18 cellular contexts compared by ENCODE assay signal in the genomic region with DNA sequence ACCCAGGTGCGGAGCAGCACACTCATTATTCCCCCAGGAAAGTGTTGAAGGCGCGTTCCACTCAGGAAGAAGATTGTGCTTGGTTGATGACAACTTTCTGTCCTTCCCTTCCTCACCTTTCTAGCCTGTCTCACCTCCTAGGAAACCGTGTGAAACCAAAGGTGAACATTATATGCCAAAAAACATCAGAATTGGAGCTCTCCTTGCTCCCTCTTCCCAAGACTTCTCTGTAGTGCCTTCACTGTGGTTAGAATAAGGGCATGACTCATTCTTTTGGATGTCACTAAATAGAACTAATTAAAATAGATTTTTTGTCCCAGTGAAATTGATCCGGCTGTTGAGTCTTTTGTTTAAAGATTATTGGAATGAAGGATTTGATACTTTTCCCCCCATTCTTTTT.
DNase-seq lines count a peak whose midpoint lies in the region; ATAC-seq and TF ChIP-seq lines count a peak whose summit lies in the region.
"Had no signal": no experiment of that assay in that cellular context is flagged by ENCODE, and none has a peak within 500 bp of the region (broad histone marks: within the 10 kb centered on the region; RNA-seq: fewer than 3 reads in every experiment).

No MANE protein-coding gene starts in this region.

- POLR2A ChIA-PET in RWPE1 (lab: Yijun Ruan, JAX; ENCODE audit: low non-redundant PET): no interaction called here

- H3K9me3 ChIP-seq in WERI-Rb-1 (ENCODE audit: severe bottlenecking): no peaks in the 10 kb centered on the region

- H3K4me3 ChIP-seq in AG10803 (ENCODE audit: low read length) (no peak overlapping the region), KMS-11 (IDR thresholded peaks at IDR 0.05; ENCODE audit: insufficient read depth, low read depth, low read length) (no peak overlapping the region), WERI-Rb-1 (ENCODE audit: low read depth, low read length) (no peak overlapping the region)

- CTCF ChIA-PET in RWPE1 (lab: Yijun Ruan, JAX): interaction anchor here (0.5 to 1.3 kb wide), 3 partner anchors 32 to 125 kb away, joined by 3 to 4 read pairs (median 3); no protein-coding TSS in a partner anchor

- H3K4me1 Mint-ChIP-seq in brain: peaks cover 16% of the 10 kb centered on the region
- peaks cover 38% of the 10 kb centered on the region for H3K4me1 Mint-ChIP-seq in mesothelial cell of epicardium

- peak overlapping the region; percentile 58; the same call in 1 of the 2 replicates for H3K4me2 ChIP-seq in KMS-11

- TF ChIP-seq CTCF in AG10803 (conservative IDR thresholded peaks at IDR 0.05; ENCODE audit: low read length) (no peak), KMS-11 (conservative IDR thresholded peaks at IDR 0.05; ENCODE audit: low read depth, low read length) (no peak), brain (conservative IDR thresholded peaks at IDR 0.05) (no peak), mesothelial cell of epicardium (IDR thresholded peaks at IDR 0.05; ENCODE audit: unreplicated experiment) (no peak), RWPE1 (conservative IDR thresholded peaks at IDR 0.05; ENCODE audit: low read depth) (no peak), WERI-Rb-1 (IDR thresholded peaks at IDR 0.05; ENCODE audit: low read depth, low read length) (no peak)

- H3K27me3 Mint-ChIP-seq in brain (no peaks in the 10 kb centered on the region), mesothelial cell of epicardium (ENCODE audit: low read depth) (no peaks in the 10 kb centered on the region)

- H3K27ac Mint-ChIP-seq in brain: peak overlapping the region in 3 of 5 experiments; percentile 11 to 30 (median 13)
- peak overlapping the region; percentile 65 for H3K27ac Mint-ChIP-seq in mesothelial cell of epicardium

- H3K4me3 Mint-ChIP-seq in brain: no peak overlapping the region
- H3K4me3 Mint-ChIP-seq in mesothelial cell of epicardium: no peak overlapping the region
- H3K4me3 Mint-ChIP-seq: CD14-positive monocyte had no signal

- peaks cover 0 to 4% (median 3%) of the 10 kb centered on the region in 5 experiments for H3K9me3 Mint-ChIP-seq in brain
- H3K9me3 Mint-ChIP-seq in mesothelial cell of epicardium: peaks cover 4% of the 10 kb centered on the region

- H3K27me3 ChIP-seq in KMS-11 (ENCODE audit: insufficient read depth, low read depth): no peaks in the 10 kb centered on the region
- H3K27me3 ChIP-seq in WERI-Rb-1 (ENCODE audit: insufficient read depth, low read depth, severe bottlenecking): no peaks in the 10 kb centered on the region

- ATAC-seq in HG03521 (IDR thresholded peaks at IDR 0.05; ENCODE audit: unreplicated experiment): no peak
- ATAC-seq: Panc1, SK-N-SH treated with all-trans-retinoic acid at 6 μM for 48 hours had no signal

- peaks cover 52% of the 10 kb centered on the region for H3K4me1 ChIP-seq in KMS-11 (ENCODE audit: low read depth, poor library complexity, severe bottlenecking)

- H3K79me2 ChIP-seq in KMS-11 (ENCODE audit: insufficient read depth, low read depth): no peaks in the 10 kb centered on the region

- H3K36me3 ChIP-seq in KMS-11 (ENCODE audit: insufficient read depth): no peaks in the 10 kb centered on the region
- peaks cover 7% of the 10 kb centered on the region; the same call in 1 of the 2 replicates for H3K36me3 ChIP-seq in WERI-Rb-1

- DNase-seq in AG10803 (ENCODE audit: low read depth): peak; percentile 22
- DNase-seq in mesothelial cell of epicardium (ENCODE audit: low spot score in 2 of 2, unreplicated experiment in 2 of 2): no peak
- no peak for DNase-seq in RWPE1 (ENCODE audit: low spot score)
- DNase-seq in inferior parietal cortex (ENCODE audit: extremely low spot score): no peak
- no peak for DNase-seq in WERI-Rb-1
- DNase-seq: COR-L47, NCI-H1436, NCI-H2029, NCI-H2171 treated with DMSO at 0.1 percent for 48 hours, NCI-H510A, NCI-H82, SHP77 treated with DMSO at 0.1 percent for 48 hours had no signal

- H3K9ac ChIP-seq in KMS-11: no peak overlapping the region

- peaks cover 81% of the 10 kb centered on the region for H3K36me3 Mint-ChIP-seq in brain
- peaks cover 32% of the 10 kb centered on the region for H3K36me3 Mint-ChIP-seq in mesothelial cell of epicardium

- no peaks in the 10 kb centered on the region for H4K20me1 ChIP-seq in KMS-11 (ENCODE audit: insufficient read depth)

- H3K27ac ChIP-seq in KMS-11 (peak overlapping the region; percentile 81; the same call in 1 of the 2 replicates), RWPE1 (no peak overlapping the region), WERI-Rb-1 (no peak overlapping the region)

- no peak overlapping the region for H2AFZ ChIP-seq in KMS-11 (ENCODE audit: low read depth)
